In genomic region chr17:39200957-39201510, GRCh38 we compare ENCODE assay signal across 1 cellular context.
TF ChIP-seq lines count a peak whose summit lies in the region.

No MANE protein-coding gene starts in this region.

TF ChIP-seq in GM12878, 131 proteins besides CTCF, POLR2A, EP300 and RAD21:
- TF ChIP-seq LARP7 (IDR thresholded peaks at IDR 0.05), result 0 out of 2 replicates have a peak, but pooled peaks have one; percentile 7
- TF ChIP-seq POLR2AphosphoS5 (IDR thresholded peaks at IDR 0.05; ENCODE audit: low read length), result peak; percentile 43; the same call in 1 of the 2 replicates
- TF ChIP-seq SMARCA5 (IDR thresholded peaks at IDR 0.05), result no peak
